Comparison of ENCODE assay signal across 15 cellular contexts in genomic region chr12:91948504-91948903, GRCh38.
"Had no signal": no experiment of that assay in that cellular context is flagged by ENCODE, and none has a peak within 500 bp of the region (broad histone marks: within the 10 kb centered on the region; RNA-seq: fewer than 3 reads in every experiment).

No MANE protein-coding gene starts in this region.

- H3K27ac ChIP-seq: coronary artery had no signal

- DNase-seq: activated CD4-positive, alpha-beta memory T cell treated with anti-CD3 and anti-CD28 coated beads, Interleukin-2, amount 10 ng/mL, durations not matched to agents 7 days and 5 days; erythroblast; hippocampal formation; kidney glomerular epithelial cell; natural killer cell; nucleus accumbens; right cardiac atrium; stimulated activated naive B cell treated with anti-CD40 and anti-IgM and Interleukin-4, amounts not matched to agents 10 μg/mL and 1 μg/mL and 100 μg/mL, for 72 hours; substantia nigra; trophoblast cell had no signal

- H3K27me3 Mint-ChIP-seq: activated CD4-positive, alpha-beta memory T cell treated with anti-CD3 and anti-CD28 coated beads, Interleukin-2, amount 10 ng/mL, durations not matched to agents 7 days and 5 days; progenitor cell of endocrine pancreas; stimulated activated naive B cell treated with anti-CD40 and anti-IgM and Interleukin-4, amounts not matched to agents 10 μg/mL and 1 μg/mL and 100 μg/mL, for 72 hours had no signal

- H3K27ac Mint-ChIP-seq: activated CD4-positive, alpha-beta memory T cell treated with anti-CD3 and anti-CD28 coated beads, Interleukin-2, amount 10 ng/mL, durations not matched to agents 7 days and 5 days; natural killer cell; progenitor cell of endocrine pancreas had no signal

- H3K4me3 Mint-ChIP-seq: activated CD4-positive, alpha-beta memory T cell treated with anti-CD3 and anti-CD28 coated beads, Interleukin-2, amount 10 ng/mL, durations not matched to agents 7 days and 5 days; natural killer cell had no signal

- ATAC-seq: activated CD4-positive, CD25-positive, alpha-beta regulatory T cell treated with anti-CD3 and anti-CD28 coated beads, Interleukin-2, amount 50 U/mL, for 24 hours had no signal

- H3K36me3 Mint-ChIP-seq: natural killer cell had no signal

- H3K4me3 ChIP-seq: coronary artery, lung, smooth muscle cell had no signal
